Comparison of ENCODE assay signal across 10 cellular contexts in genomic region chr7:28904539-28905143, GRCh38. TPM values are rescaled to one million over a fixed set of nuclear protein-coding genes. Genes with fewer than 3 reads are reported as not detected.
A peak's percentile ranks its signal among the peaks of the same experiment; 100 is the strongest.
DNase-seq lines count a peak whose midpoint lies in the region; ATAC-seq and TF ChIP-seq lines count a peak whose summit lies in the region.
"Had no signal": no experiment of that assay in that cellular context is flagged by ENCODE, and none has a peak within 500 bp of the region (broad histone marks: within the 10 kb centered on the region; RNA-seq: fewer than 3 reads in every experiment).

No MANE protein-coding gene starts in this region.

- H3K9me3 ChIP-seq in hepatocyte (ENCODE audit: low read depth) (no peaks in the 10 kb centered on the region), smooth muscle cell (replicated peaks; ENCODE audit: low read depth) (no peaks in the 10 kb centered on the region)

- no peak for TF ChIP-seq CTCF in WTC11 (IDR thresholded peaks at IDR 0.05)
- no peak for TF ChIP-seq CTCF in hepatocyte (IDR thresholded peaks at IDR 0.05; ENCODE audit: poor library complexity)
- no peak for TF ChIP-seq CTCF in smooth muscle cell (IDR thresholded peaks at IDR 0.05; ENCODE audit: borderline replicate concordance, insufficient read depth, poor library complexity, severe bottlenecking)

- peak overlapping the region; percentile 64 for H3K27ac ChIP-seq in hepatocyte
- no peak overlapping the region for H3K27ac ChIP-seq in smooth muscle cell (ENCODE audit: low read depth)

- H3K27me3 ChIP-seq in hepatocyte = no peaks in the 10 kb centered on the region
- H3K27me3 ChIP-seq in smooth muscle cell (ENCODE audit: low read depth) = no peaks in the 10 kb centered on the region

- no peak overlapping the region for H3K4me3 ChIP-seq in hepatocyte
- H3K4me3 ChIP-seq in smooth muscle cell = peak overlapping the region; percentile 17

- WGBS in hepatocyte (ENCODE audit: low lambda C conversion rate, missing lambda C conversion rate) = 36% methylated on average over 12 of the region's 12 CpGs
- WGBS in smooth muscle cell (ENCODE audit: low lambda C conversion rate) = 56% methylated on average over 12 of the region's 12 CpGs

- no peaks in the 10 kb centered on the region for H3K36me3 Mint-ChIP-seq in WTC11
- no peaks in the 10 kb centered on the region for H3K36me3 Mint-ChIP-seq in activated CD8-positive, alpha-beta T cell treated with anti-CD3 and anti-CD28 coated beads, Interleukin-2, amount 10 ng/mL, durations not matched to agents 7 days and 5 days (ENCODE audit: low read depth)

- peaks cover 3% of the 10 kb centered on the region; the same call in 1 of the 2 replicates for H3K9me3 Mint-ChIP-seq in WTC11
- H3K9me3 Mint-ChIP-seq in activated CD8-positive, alpha-beta T cell treated with anti-CD3 and anti-CD28 coated beads, Interleukin-2, amount 10 ng/mL, durations not matched to agents 7 days and 5 days (ENCODE audit: insufficient read depth) = no peaks in the 10 kb centered on the region

- peak overlapping the region; percentile 42; the same call in 1 of the 2 replicates for H3K27ac Mint-ChIP-seq in WTC11
- no peak overlapping the region for H3K27ac Mint-ChIP-seq in activated CD8-positive, alpha-beta T cell treated with anti-CD3 and anti-CD28 coated beads, Interleukin-2, amount 10 ng/mL, durations not matched to agents 7 days and 5 days

- H3K9ac ChIP-seq in smooth muscle cell (ENCODE audit: low read depth) = no peak overlapping the region

- H3K27me3 Mint-ChIP-seq in WTC11 (ENCODE audit: low read depth) = no peaks in the 10 kb centered on the region
- peaks cover 4% of the 10 kb centered on the region for H3K27me3 Mint-ChIP-seq in activated CD8-positive, alpha-beta T cell treated with anti-CD3 and anti-CD28 coated beads, Interleukin-2, amount 10 ng/mL, durations not matched to agents 7 days and 5 days (ENCODE audit: low read depth)

- no peaks in the 10 kb centered on the region for H3F3A ChIP-seq in smooth muscle cell (ENCODE audit: low read depth)

- no peaks in the 10 kb centered on the region for H3K9me2 ChIP-seq in hepatocyte (replicated peaks; ENCODE audit: insufficient read depth)

- H3K4me2 ChIP-seq in hepatocyte (peak overlapping the region; percentile 57), smooth muscle cell (peak overlapping the region; percentile 50)

- no peak for ATAC-seq in WTC11
- no peak for ATAC-seq in activated CD8-positive, alpha-beta T cell treated with anti-CD3 and anti-CD28 coated beads, Interleukin-2, amount 10 ng/mL, durations not matched to agents 7 days and 5 days

- POLR2A ChIA-PET in WTC11 (lab: Charles Lee) = no interaction called here
- POLR2A ChIA-PET in activated CD8-positive, alpha-beta T cell treated with anti-CD3 and anti-CD28 coated beads, Interleukin-2, amount 10 ng/mL, durations not matched to agents 7 days and 5 days (lab: Charles Lee) = no interaction called here

- DNase-seq in HS-5 (ENCODE audit: low read depth) (peak; percentile 14), WTC11 (ENCODE audit: low spot score) (no peak), hepatocyte (ENCODE audit: low spot score) (peak; percentile 48), smooth muscle cell (lab: John Stamatoyannopoulos, UW; ENCODE audit: unreplicated experiment) (no peak), NCI-H2196 treated with DMSO at 0.1 percent for 48 hours (lab: John Stamatoyannopoulos, UW; ENCODE audit: unreplicated experiment) (no peak), GDM1 (lab: John Stamatoyannopoulos, UW) (no peak)
- DNase-seq in activated naive CD4-positive, alpha-beta T cell treated with Interleukin-2 at 50 U/mL for 16 hours = no peak
- no peak for DNase-seq in activated CD8-positive, alpha-beta T cell treated with anti-CD3 and anti-CD28 coated beads, Interleukin-2, amount 10 ng/mL, durations not matched to agents 7 days and 5 days
- DNase-seq: RPMI8226 had no signal

- peak overlapping the region; percentile 6; the same call in 1 of the 2 replicates for H3K4me3 Mint-ChIP-seq in WTC11
- H3K4me3 Mint-ChIP-seq in activated CD8-positive, alpha-beta T cell treated with anti-CD3 and anti-CD28 coated beads, Interleukin-2, amount 10 ng/mL, durations not matched to agents 7 days and 5 days = no peak overlapping the region

- peaks cover 46% of the 10 kb centered on the region for H3K4me1 Mint-ChIP-seq in WTC11
- no peaks in the 10 kb centered on the region for H3K4me1 Mint-ChIP-seq in activated CD8-positive, alpha-beta T cell treated with anti-CD3 and anti-CD28 coated beads, Interleukin-2, amount 10 ng/mL, durations not matched to agents 7 days and 5 days (ENCODE audit: low read depth)

- CTCF ChIA-PET in WTC11 (lab: Charles Lee) = interaction anchor here (1.2 to 2.8 kb wide), 2 partner anchors 14 to 17 kb away, joined by 4 to 21 read pairs; no protein-coding TSS in a partner anchor
- CTCF ChIA-PET in activated CD8-positive, alpha-beta T cell treated with anti-CD3 and anti-CD28 coated beads, Interleukin-2, amount 10 ng/mL, durations not matched to agents 7 days and 5 days (lab: Charles Lee) = interaction anchor here (2.1 to 2.7 kb wide), 2 partner anchors 17 to 18 kb away, joined by 7 to 16 read pairs; no protein-coding TSS in a partner anchor

- H3K4me1 ChIP-seq in hepatocyte (ENCODE audit: insufficient read depth) (peaks cover 7% of the 10 kb centered on the region), smooth muscle cell (ENCODE audit: low read depth) (peaks cover 53% of the 10 kb centered on the region)

- H3K36me3 ChIP-seq in hepatocyte (replicated peaks; ENCODE audit: insufficient read depth, low read depth) = no peaks in the 10 kb centered on the region
- no peaks in the 10 kb centered on the region for H3K36me3 ChIP-seq in smooth muscle cell (ENCODE audit: low read depth)

- H4K20me1 ChIP-seq in hepatocyte (ENCODE audit: insufficient read depth, poor library complexity, severe bottlenecking) = no peaks in the 10 kb centered on the region
- H4K20me1 ChIP-seq in smooth muscle cell (ENCODE audit: low read depth) = no peaks in the 10 kb centered on the region

- H2AFZ ChIP-seq in hepatocyte (no peak overlapping the region), smooth muscle cell (ENCODE audit: low read depth) (peak overlapping the region; percentile 52)

- H3K79me2 ChIP-seq in hepatocyte (no peaks in the 10 kb centered on the region), smooth muscle cell (ENCODE audit: low read depth) (no peaks in the 10 kb centered on the region)

TF ChIP-seq in WTC11, 78 proteins besides CTCF, POLR2A, EP300 and RAD21 (continues in another document):
- no peak for TF ChIP-seq USF2 (CRISPR knock-in tag; IDR thresholded peaks at IDR 0.05)
- no peak for TF ChIP-seq ATF1 (CRISPR knock-in tag; IDR thresholded peaks at IDR 0.05)
- TF ChIP-seq ZNF532 (CRISPR knock-in tag; IDR thresholded peaks at IDR 0.05; ENCODE audit: borderline replicate concordance) = no peak

RNA-seq across cellular contexts. Expression of gene TRIL, which starts 53.5 kb away (rescaled TPM):
- total RNA-seq in WTC11 (2021) = 3.0 to 4.6 TPM (median 4.3 TPM) in 3 replicates
- total RNA-seq in hepatocyte = 3.0 and 4.6 TPM in 2 replicates
- polyA plus RNA-seq in hepatocyte = 1.2 and 2.5 TPM in 2 replicates
- total RNA-seq in smooth muscle cell = 8.9 and 11.1 TPM in 2 replicates
- 4.7 and 11.0 TPM in 2 replicates for polyA plus RNA-seq in smooth muscle cell
- not detected for total RNA-seq in activated CD8-positive, alpha-beta T cell treated with anti-CD3 and anti-CD28 coated beads, Interleukin-2, amount 10 ng/mL, durations not matched to agents 7 days and 5 days
- total RNA-seq: activated CD8-positive, alpha-beta memory T cell treated with anti-CD3 and anti-CD28 coated beads for 36 hours had no signal

Comparison
In these comparisons a context has a peak if more than half of its experiments do, and no peak if none do; other contexts are left out.
1. DNase-seq: peak in HS-5 (single experiment) and hepatocyte (single experiment); none in WTC11 (single experiment), smooth muscle cell (single experiment), NCI-H2196 treated with DMSO at 0.1 percent for 48 hours (single experiment), activated naive CD4-positive, alpha-beta T cell treated with Interleukin-2 at 50 U/mL for 16 hours (single experiment), activated CD8-positive, alpha-beta T cell treated with anti-CD3 and anti-CD28 coated beads, Interleukin-2, amount 10 ng/mL, durations not matched to agents 7 days and 5 days (single experiment) and GDM1 (single experiment).